In genomic region chr7:150898475-150899011, GRCh38 we compare ENCODE assay signal across 8 cellular contexts. TPM values are rescaled to one million over a fixed set of nuclear protein-coding genes. Genes with fewer than 3 reads are reported as not detected.
A peak's percentile ranks its signal among the peaks of the same experiment; 100 is the strongest.
DNase-seq lines count a peak whose midpoint lies in the region; ATAC-seq and TF ChIP-seq lines count a peak whose summit lies in the region.

No MANE protein-coding gene starts in this region.

- peak overlapping the region in 4 of 8 donors; percentile 42 to 73 (median 54) for H3K4me3 Mint-ChIP-seq in naive B cell
- peak overlapping the region; percentile 10 for H3K4me3 Mint-ChIP-seq in stimulated activated effector memory CD8-positive, alpha-beta T cell treated with anti-CD3 and anti-CD28 coated beads, Interleukin-12 subunit alpha, Interleukin-12 subunit beta, amount 100 ng/mL, for 72 hours

- no peaks in the 10 kb centered on the region for H3F3A ChIP-seq in OCI-LY1 (ENCODE audit: insufficient read depth, low read length)

- peaks cover 3% of the 10 kb centered on the region; the same call in 1 of the 2 replicates for H3K9me3 ChIP-seq in OCI-LY1 (ENCODE audit: low read length)

- H3K4me2 ChIP-seq in OCI-LY1 (ENCODE audit: low read length), result peak overlapping the region; percentile 67

- TF ChIP-seq POLR2A in erythroblast (IDR thresholded peaks at IDR 0.05; ENCODE audit: low read length), result no peak

- no peaks in the 10 kb centered on the region for H3K9me2 ChIP-seq in OCI-LY1 (ENCODE audit: low read depth, low read length)

- peaks cover 51 to 74% (median 70%) of the 10 kb centered on the region in 3 donors for H3K27me3 Mint-ChIP-seq in naive B cell

- TF ChIP-seq CTCF in OCI-LY1 (IDR thresholded peaks at IDR 0.05; ENCODE audit: low read length), result peak; percentile 100

- 0 out of 2 replicates have a peak overlapping the region, but pooled peaks have one; percentile 3 for H2AFZ ChIP-seq in OCI-LY1 (ENCODE audit: low read length)

- H3K4me3 ChIP-seq in OCI-LY1 (ENCODE audit: low read depth, low read length, poor library complexity, severe bottlenecking), result peak overlapping the region; percentile 53

- H3K27ac Mint-ChIP-seq in naive B cell, result peak overlapping the region in 2 of 6 donors; percentile 60 to 74
- no peak overlapping the region for H3K27ac Mint-ChIP-seq in stimulated activated effector memory CD8-positive, alpha-beta T cell treated with anti-CD3 and anti-CD28 coated beads, Interleukin-12 subunit alpha, Interleukin-12 subunit beta, amount 100 ng/mL, for 72 hours

- H3K27ac ChIP-seq in OCI-LY1 (ENCODE audit: low read depth, low read length, poor library complexity, severe bottlenecking), result peak overlapping the region; percentile 98

- no peaks in the 10 kb centered on the region for H4K20me1 ChIP-seq in OCI-LY1 (ENCODE audit: insufficient read depth, low read length)

- peaks cover 7 to 9% of the 10 kb centered on the region in 2 donors for H3K36me3 Mint-ChIP-seq in naive B cell
- no peaks in the 10 kb centered on the region for H3K36me3 Mint-ChIP-seq in stimulated activated effector memory CD8-positive, alpha-beta T cell treated with anti-CD3 and anti-CD28 coated beads, Interleukin-12 subunit alpha, Interleukin-12 subunit beta, amount 100 ng/mL, for 72 hours

- H3K4me1 ChIP-seq in OCI-LY1 (ENCODE audit: insufficient read depth, low read length, severe bottlenecking), result peaks cover 59% of the 10 kb centered on the region

- H3K79me2 ChIP-seq in OCI-LY1 (ENCODE audit: insufficient read depth, low read length), result no peaks in the 10 kb centered on the region

- H3K27me3 ChIP-seq in OCI-LY1 (ENCODE audit: insufficient read depth, low read length), result no peaks in the 10 kb centered on the region

- peak overlapping the region; percentile 64 for H3K9ac ChIP-seq in OCI-LY1 (ENCODE audit: low read length)

- in situ Hi-C loops in ACHN (cut with HindIII; ENCODE audit: low pct_ligation_motif_present, low pct_unique_long_range_greater_than_20kb, low sequenced_read_pairs), result no loop called here

- no peaks in the 10 kb centered on the region for H3K36me3 ChIP-seq in OCI-LY1 (ENCODE audit: insufficient read depth, low read length)

- peaks cover 0 to 9% (median 5%) of the 10 kb centered on the region in 7 donors for H3K9me3 Mint-ChIP-seq in naive B cell
- peaks cover 4% of the 10 kb centered on the region for H3K9me3 Mint-ChIP-seq in stimulated activated effector memory CD8-positive, alpha-beta T cell treated with anti-CD3 and anti-CD28 coated beads, Interleukin-12 subunit alpha, Interleukin-12 subunit beta, amount 100 ng/mL, for 72 hours

- ATAC-seq in GM18499 (IDR thresholded peaks at IDR 0.05; ENCODE audit: insufficient read depth, unreplicated experiment) (peak; percentile 56), HG03439 (IDR thresholded peaks at IDR 0.05; ENCODE audit: unreplicated experiment) (peak; percentile 63), naive B cell (ENCODE audit: low read depth in 2 of 2) (peak; percentile 58 to 69)
- peak; percentile 76 for ATAC-seq in stimulated activated effector memory CD8-positive, alpha-beta T cell treated with anti-CD3 and anti-CD28 coated beads, Interleukin-12 subunit alpha, Interleukin-12 subunit beta, amount 100 ng/mL, for 72 hours

- DNase-seq in ACHN (peak; percentile 70), activated T-cell treated with anti-CD3 and anti-CD28 coated beads for 24 hours (ENCODE audit: low read depth) (peak; percentile 70), erythroblast (lab: John Stamatoyannopoulos, UW) (peak; percentile 79 to 89), naive B cell (peak; percentile 57)
- peak; percentile 75 to 88 for DNase-seq in stimulated activated effector memory CD8-positive, alpha-beta T cell treated with anti-CD3 and anti-CD28 coated beads, Interleukin-12 subunit alpha, Interleukin-12 subunit beta, amount 100 ng/mL, for 72 hours (ENCODE audit: low spot score in 2 of 2)

- peaks cover 22 to 35% (median 32%) of the 10 kb centered on the region in 3 donors for H3K4me1 Mint-ChIP-seq in naive B cell
- H3K4me1 Mint-ChIP-seq in stimulated activated effector memory CD8-positive, alpha-beta T cell treated with anti-CD3 and anti-CD28 coated beads, Interleukin-12 subunit alpha, Interleukin-12 subunit beta, amount 100 ng/mL, for 72 hours, result peaks cover 18% of the 10 kb centered on the region

RNA-seq across cellular contexts. Expression of gene AOC1, which starts 46.2 kb away (rescaled TPM):
- not detected for polyA plus RNA-seq in naive B cell (ENCODE audit: low read depth in 6 of 6)

Comparison
In these comparisons a context has a peak if more than half of its experiments do, and no peak if none do; other contexts are left out.
1. Peak in every context shown above with its lines: DNase-seq, ATAC-seq, H3K4me3 ChIP-seq and H3K27ac ChIP-seq.